In genomic region chr6:100392423-100392822, GRCh38 we compare ENCODE assay signal across 24 cellular contexts.
"Had no signal": no experiment of that assay in that cellular context is flagged by ENCODE, and none has a peak within 500 bp of the region (broad histone marks: within the 10 kb centered on the region; RNA-seq: fewer than 3 reads in every experiment).

No MANE protein-coding gene starts in this region.

- DNase-seq: stimulated activated CD4-positive, alpha-beta T cell treated with anti-CD3 and anti-CD28 coated beads, Interleukin-2, amount 100 ng/mL, for 48 hours; stimulated activated CD4-positive, alpha-beta T cell treated with anti-CD3 and anti-CD28 coated beads, Interleukin-4, amount 100 ng/mL, for 1 hour; stimulated activated CD4-positive, alpha-beta T cell treated with anti-CD3 and anti-CD28 coated beads, Interleukin-4, amount 100 ng/mL, for 24 hours; stimulated activated CD4-positive, alpha-beta T cell treated with anti-CD3 and anti-CD28 coated beads, Interleukin-4, amount 100 ng/mL, for 4 hours; stimulated activated CD8-positive, alpha-beta memory T cell treated with anti-CD3 and anti-CD28 coated beads, Interleukin-4, amount 100 ng/mL, for 48 hours; stimulated activated naive B cell treated with anti-CD40 and anti-IgM and Interleukin-4, amounts not matched to agents 10 μg/mL and 1 μg/mL and 100 μg/mL, for 72 hours; stimulated activated naive CD4-positive, alpha-beta T cell; stimulated activated naive CD4-positive, alpha-beta T cell treated with Interleukin-2 at 50 U/mL for 16 hours; stimulated activated naive CD8-positive, alpha-beta T cell treated with anti-CD3 and anti-CD28 coated beads, Interleukin-15, amount 100 ng/mL, for 72 hours; stimulated activated naive CD8-positive, alpha-beta T cell treated with anti-CD3 and anti-CD28 coated beads, Interleukin-15, Interleukin-2, amounts not matched to agents 100 U/mL and 50 U/mL, for 24 hours; stomach; substantia nigra; testis; thyroid gland; tibial artery; transverse colon; trophoblast cell; upper lobe of left lung; upper lobe of right lung; uterus had no signal

- H3K4me3 Mint-ChIP-seq: stimulated activated effector memory CD8-positive, alpha-beta T cell treated with anti-CD3 and anti-CD28 coated beads, Interleukin-12 subunit alpha, Interleukin-12 subunit beta, amount 100 ng/mL, for 72 hours; stimulated activated memory B cell treated with anti-CD40 and anti-IgM and Interleukin-4, amounts not matched to agents 10 μg/mL and 1 μg/mL and 100 μg/mL, for 72 hours; stimulated activated naive B cell treated with anti-CD40 and anti-IgM and Interleukin-4, amounts not matched to agents 10 μg/mL and 1 μg/mL and 100 μg/mL, for 72 hours; stimulated activated naive CD8-positive, alpha-beta T cell treated with anti-CD3 and anti-CD28 coated beads, Interleukin-15, amount 100 ng/mL, for 72 hours; stimulated activated naive CD8-positive, alpha-beta T cell treated with anti-CD3 and anti-CD28 coated beads, Interleukin-15, Interleukin-2, amounts not matched to agents 100 ng/mL and 50 ng/mL, for 24 hours; type B pancreatic cell had no signal

- H3K4me1 Mint-ChIP-seq: stimulated activated effector memory CD8-positive, alpha-beta T cell treated with anti-CD3 and anti-CD28 coated beads, Interleukin-12 subunit alpha, Interleukin-12 subunit beta, amount 100 ng/mL, for 72 hours; stimulated activated memory B cell treated with anti-CD40 and anti-IgM and Interleukin-4, amounts not matched to agents 10 μg/mL and 1 μg/mL and 100 μg/mL, for 72 hours; stimulated activated naive B cell treated with anti-CD40 and anti-IgM and Interleukin-4, amounts not matched to agents 10 μg/mL and 1 μg/mL and 100 μg/mL, for 72 hours; stimulated activated naive CD8-positive, alpha-beta T cell treated with anti-CD3 and anti-CD28 coated beads, Interleukin-15, amount 100 ng/mL, for 72 hours had no signal

- ATAC-seq: stimulated activated effector memory CD8-positive, alpha-beta T cell treated with anti-CD3 and anti-CD28 coated beads, Interleukin-12 subunit alpha, Interleukin-12 subunit beta, amount 100 ng/mL, for 72 hours; stimulated activated memory B cell treated with anti-CD40 and anti-IgM and Interleukin-4, amounts not matched to agents 10 μg/mL and 1 μg/mL and 100 μg/mL, for 72 hours; stimulated activated naive B cell treated with anti-CD40 and anti-IgM and Interleukin-4, amounts not matched to agents 10 μg/mL and 1 μg/mL and 100 μg/mL, for 72 hours; stimulated activated naive CD8-positive, alpha-beta T cell treated with anti-CD3 and anti-CD28 coated beads, Interleukin-15, amount 100 ng/mL, for 72 hours; stimulated activated naive CD8-positive, alpha-beta T cell treated with anti-CD3 and anti-CD28 coated beads, Interleukin-15, Interleukin-2, amounts not matched to agents 100 U/mL and 50 U/mL, for 24 hours; upper lobe of right lung had no signal

- H3K36me3 Mint-ChIP-seq: stimulated activated effector memory CD8-positive, alpha-beta T cell treated with anti-CD3 and anti-CD28 coated beads, Interleukin-12 subunit alpha, Interleukin-12 subunit beta, amount 100 ng/mL, for 72 hours; stimulated activated memory B cell treated with anti-CD40 and anti-IgM and Interleukin-4, amounts not matched to agents 10 μg/mL and 1 μg/mL and 100 μg/mL, for 72 hours; stimulated activated naive B cell treated with anti-CD40 and anti-IgM and Interleukin-4, amounts not matched to agents 10 μg/mL and 1 μg/mL and 100 μg/mL, for 72 hours; type B pancreatic cell had no signal

- H3K27ac Mint-ChIP-seq: stimulated activated effector memory CD8-positive, alpha-beta T cell treated with anti-CD3 and anti-CD28 coated beads, Interleukin-12 subunit alpha, Interleukin-12 subunit beta, amount 100 ng/mL, for 72 hours; stimulated activated memory B cell treated with anti-CD40 and anti-IgM and Interleukin-4, amounts not matched to agents 10 μg/mL and 1 μg/mL and 100 μg/mL, for 72 hours; stimulated activated naive B cell treated with anti-CD40 and anti-IgM and Interleukin-4, amounts not matched to agents 10 μg/mL and 1 μg/mL and 100 μg/mL, for 72 hours; stimulated activated naive CD8-positive, alpha-beta T cell treated with anti-CD3 and anti-CD28 coated beads, Interleukin-15, amount 100 ng/mL, for 72 hours; stimulated activated naive CD8-positive, alpha-beta T cell treated with anti-CD3 and anti-CD28 coated beads, Interleukin-15, Interleukin-2, amounts not matched to agents 100 ng/mL and 50 ng/mL, for 24 hours; type B pancreatic cell had no signal

- H3K27me3 Mint-ChIP-seq: stimulated activated naive B cell treated with anti-CD40 and anti-IgM and Interleukin-4, amounts not matched to agents 10 μg/mL and 1 μg/mL and 100 μg/mL, for 72 hours; stimulated activated naive CD8-positive, alpha-beta T cell treated with anti-CD3 and anti-CD28 coated beads, Interleukin-15, amount 100 ng/mL, for 72 hours; type B pancreatic cell had no signal

- H3K9me3 Mint-ChIP-seq: stimulated activated effector memory CD8-positive, alpha-beta T cell treated with anti-CD3 and anti-CD28 coated beads, Interleukin-12 subunit alpha, Interleukin-12 subunit beta, amount 100 ng/mL, for 72 hours; stimulated activated memory B cell treated with anti-CD40 and anti-IgM and Interleukin-4, amounts not matched to agents 10 μg/mL and 1 μg/mL and 100 μg/mL, for 72 hours; stimulated activated naive B cell treated with anti-CD40 and anti-IgM and Interleukin-4, amounts not matched to agents 10 μg/mL and 1 μg/mL and 100 μg/mL, for 72 hours; stimulated activated naive CD8-positive, alpha-beta T cell treated with anti-CD3 and anti-CD28 coated beads, Interleukin-15, amount 100 ng/mL, for 72 hours; stimulated activated naive CD8-positive, alpha-beta T cell treated with anti-CD3 and anti-CD28 coated beads, Interleukin-15, Interleukin-2, amounts not matched to agents 100 ng/mL and 50 ng/mL, for 24 hours; type B pancreatic cell had no signal
